Comparison of ENCODE assay signal across 33 cellular contexts in the genomic region with DNA sequence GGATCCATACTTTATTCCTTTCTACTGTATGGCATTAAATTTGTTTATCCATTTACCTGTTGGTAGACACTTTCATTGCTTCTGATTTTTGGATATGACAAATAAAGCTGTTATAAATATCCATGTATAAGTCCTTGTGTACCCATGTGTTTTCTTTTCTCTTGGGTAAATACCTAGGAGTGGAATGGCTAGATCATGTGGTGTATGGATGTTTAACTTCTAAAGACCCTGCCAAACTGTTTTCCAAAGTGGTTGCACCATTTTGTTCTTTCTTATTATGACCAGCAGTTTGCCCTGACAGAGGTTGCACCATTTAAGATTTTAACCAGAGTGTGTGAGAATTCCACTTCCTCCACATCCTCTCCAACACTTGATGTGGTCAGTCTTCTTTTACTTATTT. TPM values are rescaled to one million over a fixed set of nuclear protein-coding genes. Genes with fewer than 3 reads are reported as not detected.
A peak's percentile ranks its signal among the peaks of the same experiment; 100 is the strongest.
DNase-seq lines count a peak whose midpoint lies in the region; TF ChIP-seq lines count a peak whose summit lies in the region.
"Had no signal": no experiment of that assay in that cellular context is flagged by ENCODE, and none has a peak within 500 bp of the region (broad histone marks: within the 10 kb centered on the region; RNA-seq: fewer than 3 reads in every experiment).

No MANE protein-coding gene starts in this region.

- H3K4me3 ChIP-seq in HEK293 (ENCODE audit: low read depth, low read length), result no peak overlapping the region
- no peak overlapping the region for H3K4me3 ChIP-seq in LNCaP clone FGC (ENCODE audit: low read depth, low read length)
- H3K4me3 ChIP-seq: A549; BLaER1; BLaER1 treated with 17β-estradiol and CSF1 and Interleukin-3, amounts not matched to agents 10 nM and 100 nM had no signal

- no peaks in the 10 kb centered on the region; a peak in 1 of 3 replicates for H3K36me3 ChIP-seq in HEK293 (ENCODE audit: control insufficient read depth in 2 of 2, insufficient read depth in 1 of 2, low read length in 2 of 2)
- H3K36me3 ChIP-seq: BE2C; BLaER1; BLaER1 treated with 17β-estradiol and CSF1 and Interleukin-3, amounts not matched to agents 10 nM and 100 nM had no signal

- DNase-seq in LNCaP clone FGC (ENCODE audit: low read depth), result peak; percentile 50
- DNase-seq in MV-4-11 (lab: John Stamatoyannopoulos, UW), result peak; percentile 19
- DNase-seq in progenitor cell of endocrine pancreas (ENCODE audit: low spot score, unreplicated experiment), result no peak
- DNase-seq in NCI-H2081 (lab: John Stamatoyannopoulos, UW), result no peak
- DNase-seq in NCI-H748 treated with DMSO at 0.1 percent for 48 hours (lab: John Stamatoyannopoulos, UW), result no peak
- DNase-seq in NCI-H1417 (lab: John Stamatoyannopoulos, UW), result no peak
- DNase-seq: 8988T; ACHN; AML-193; BE2C; C1 segment of cervical spinal cord; Caco-2; Calu3; CD4-positive, alpha-beta memory T cell; CD4-positive, alpha-beta T cell; CD4-positive, CD25-positive, alpha-beta regulatory T cell; CD8-positive, alpha-beta memory T cell; CD8-positive, alpha-beta T cell; COR-L47; DMS 273 treated with DMSO at 0.1 percent for 48 hours; DMS153; DMS53; DMS79; DMS79 treated with DMSO at 0.1 percent for 48 hours; DND-41; EL had no signal

- no peaks in the 10 kb centered on the region for H3K9me3 ChIP-seq in HEK293 (ENCODE audit: control insufficient read depth, insufficient read depth, low read depth, low read length)
- H3K9me3 ChIP-seq: A549, BE2C, BLaER1, Caco-2 had no signal

- no peaks in the 10 kb centered on the region for H3K27me3 Mint-ChIP-seq in progenitor cell of endocrine pancreas
- H3K27me3 Mint-ChIP-seq: B cell; CD4-positive, alpha-beta T cell had no signal

- POLR2A ChIA-PET in HEK293 (lab: Yijun Ruan, JAX), result interaction anchor here (0.7 kb wide), 1 partner anchor 8 kb away, joined by 3 read pairs; no protein-coding TSS in a partner anchor

- no peaks in the 10 kb centered on the region for H3K4me1 Mint-ChIP-seq in progenitor cell of endocrine pancreas (ENCODE audit: low read depth)
- H3K4me1 Mint-ChIP-seq: B cell, CD14-positive monocyte had no signal

- H3K27ac ChIP-seq in 22Rv1, result peak overlapping the region; percentile 99
- H3K27ac ChIP-seq in HEK293 (ENCODE audit: extremely low read depth, low read depth, low read length), result no peak overlapping the region
- H3K27ac ChIP-seq: A549; BLaER1; BLaER1 treated with 17β-estradiol and CSF1 and Interleukin-3, amounts not matched to agents 10 nM and 100 nM had no signal

- CTCF ChIA-PET in HEK293 (lab: Yijun Ruan, JAX), result no interaction called here

- TF ChIP-seq CTCF in 22Rv1 (IDR thresholded peaks at IDR 0.05) (no peak), HEK293 (tag by site-specific recombination; IDR thresholded peaks at IDR 0.05) (no peak), LNCaP clone FGC (IDR thresholded peaks at IDR 0.05; ENCODE audit: control insufficient read depth, extremely low read depth, insufficient read depth) (no peak), progenitor cell of endocrine pancreas (IDR thresholded peaks at IDR 0.05; ENCODE audit: unreplicated experiment) (no peak)

- H3K27ac Mint-ChIP-seq in progenitor cell of endocrine pancreas, result no peak overlapping the region
- H3K27ac Mint-ChIP-seq: B cell; CD14-positive monocyte; CD4-positive, alpha-beta T cell; CD4-positive, CD25-positive, alpha-beta regulatory T cell; CD8-positive, alpha-beta memory T cell; CD8-positive, alpha-beta T cell had no signal

- H3K9me3 Mint-ChIP-seq in progenitor cell of endocrine pancreas (ENCODE audit: low read depth), result no peaks in the 10 kb centered on the region
- H3K9me3 Mint-ChIP-seq: CD4-positive, alpha-beta memory T cell; CD4-positive, alpha-beta T cell; CD4-positive, CD25-positive, alpha-beta regulatory T cell; CD8-positive, alpha-beta memory T cell; CD8-positive, alpha-beta T cell had no signal

- peaks cover 4% of the 10 kb centered on the region; the same call in 1 of the 2 replicates for H3K4me1 ChIP-seq in HEK293 (ENCODE audit: control insufficient read depth, insufficient read depth, low read length)
- H3K4me1 ChIP-seq: A549; BLaER1; BLaER1 treated with 17β-estradiol and CSF1 and Interleukin-3, amounts not matched to agents 10 nM and 100 nM; Caco-2 had no signal

- no peak overlapping the region for H3K4me3 Mint-ChIP-seq in progenitor cell of endocrine pancreas (ENCODE audit: low read depth)
- H3K4me3 Mint-ChIP-seq: B cell; CD14-positive monocyte; CD4-positive, alpha-beta memory T cell; CD4-positive, alpha-beta T cell; CD4-positive, CD25-positive, alpha-beta regulatory T cell; CD8-positive, alpha-beta memory T cell; CD8-positive, alpha-beta T cell had no signal

- H3K36me3 Mint-ChIP-seq in progenitor cell of endocrine pancreas (ENCODE audit: insufficient read depth), result no peaks in the 10 kb centered on the region
- H3K36me3 Mint-ChIP-seq: CD14-positive monocyte; CD4-positive, alpha-beta memory T cell; CD4-positive, CD25-positive, alpha-beta regulatory T cell; CD8-positive, alpha-beta T cell had no signal

TF ChIP-seq in HEK293, 187 proteins besides CTCF, POLR2A, EP300 and RAD21:
- TF ChIP-seq GLIS2 (tag by site-specific recombination; IDR thresholded peaks at IDR 0.05), result no peak
- peak; percentile 60; the same call in 1 of the 2 replicates for TF ChIP-seq ZNF184 (tag by site-specific recombination; IDR thresholded peaks at IDR 0.05)
- no peak for TF ChIP-seq WT1 (tag by site-specific recombination; IDR thresholded peaks at IDR 0.05)
TF ChIP-seq in HEK293: peak in this region for 1.

RNA-seq across cellular contexts. Expression of gene DAZAP2, which starts 6.0 kb away (rescaled TPM):
- total RNA-seq in progenitor cell of endocrine pancreas, result 103 and 106 TPM in 2 replicates

RNA-seq across cellular contexts. Expression of gene POU6F1, which starts 14.8 kb away (rescaled TPM):
- total RNA-seq in progenitor cell of endocrine pancreas, result 8.2 and 11.6 TPM in 2 replicates

RNA-seq across cellular contexts. Expression of gene SMAGP, which starts 37.6 kb away (rescaled TPM):
- 9.1 and 11.0 TPM in 2 replicates for total RNA-seq in progenitor cell of endocrine pancreas

RNA-seq across cellular contexts. Expression of gene TFCP2, which starts 59.7 kb away (rescaled TPM):
- 40.0 and 44.2 TPM in 2 replicates for total RNA-seq in progenitor cell of endocrine pancreas

Comparison
In these comparisons a context has a peak if more than half of its experiments do, and no peak if none do; other contexts are left out.
1. DNase-seq: peak in LNCaP clone FGC (single experiment) and MV-4-11 (single experiment); none in progenitor cell of endocrine pancreas (single experiment), NCI-H2081 (0 of 2), NCI-H748 treated with DMSO at 0.1 percent for 48 hours (single experiment) and NCI-H1417 (0 of 3).